In genomic region chr19:20078696-20079095, GRCh38 we compare ENCODE assay signal across 8 cellular contexts. TPM values are rescaled to one million over a fixed set of nuclear protein-coding genes. Genes with fewer than 3 reads are reported as not detected.
A peak's percentile ranks its signal among the peaks of the same experiment; 100 is the strongest.
DNase-seq lines count a peak whose midpoint lies in the region; ATAC-seq and TF ChIP-seq lines count a peak whose summit lies in the region.

No MANE protein-coding gene starts in this region.

- in situ Hi-C loops in KBM-7 (cut with MboI; ENCODE audit: low pct_unique_long_range_greater_than_20kb, low sequenced_read_pairs), result no loop called here

- ATAC-seq in GM18870 (IDR thresholded peaks at IDR 0.05; ENCODE audit: unreplicated experiment), result no peak
- no peak for ATAC-seq in HG02840 (IDR thresholded peaks at IDR 0.05; ENCODE audit: low FRiP score, unreplicated experiment)

- H3K4me3 ChIP-seq in AG04449 (ENCODE audit: low read depth, low read length) (peak overlapping the region; percentile 62), HFF-Myc (replicated peaks; ENCODE audit: low read depth, low read length) (peak overlapping the region; percentile 37), adrenal gland (peak overlapping the region in 3 of 4 donors; percentile 11 to 53 (median 49)), iPS DF 6.9 (ENCODE audit: low read length) (peak overlapping the region; percentile 83; the same call in 1 of the 2 replicates), skeletal muscle satellite cell (ENCODE audit: low read length) (peak overlapping the region; percentile 82)

- H3K9ac ChIP-seq in skeletal muscle satellite cell (ENCODE audit: low read depth, low read length), result peak overlapping the region; percentile 65

- no peaks in the 10 kb centered on the region for H3K9me3 ChIP-seq in adrenal gland (replicated peaks in 1 of 3)
- no peaks in the 10 kb centered on the region for H3K9me3 ChIP-seq in iPS DF 6.9 (ENCODE audit: control insufficient read depth, insufficient read depth, low read length)
- H3K9me3 ChIP-seq in skeletal muscle satellite cell (replicated peaks; ENCODE audit: low read length), result no peaks in the 10 kb centered on the region

- H3K36me3 ChIP-seq in adrenal gland (replicated peaks in 1 of 2), result no peaks in the 10 kb centered on the region
- H3K36me3 ChIP-seq in iPS DF 6.9 (ENCODE audit: control insufficient read depth, insufficient read depth, low read length), result no peaks in the 10 kb centered on the region
- H3K36me3 ChIP-seq in skeletal muscle satellite cell (ENCODE audit: insufficient read depth, low read length), result no peaks in the 10 kb centered on the region

- TF ChIP-seq CTCF in AG04449 (IDR thresholded peaks at IDR 0.05; ENCODE audit: insufficient read depth, low read length, missing control alignments) (no peak), HFF-Myc (IDR thresholded peaks at IDR 0.05; ENCODE audit: low read depth, low read length, missing control alignments) (no peak), adrenal gland (IDR thresholded peaks at IDR 0.05) (no peak)

- intact Hi-C loops in adrenal gland (cut with DNase I), result no loop called here

- H3K4me1 ChIP-seq in adrenal gland (replicated peaks in 1 of 2) (no peaks in the 10 kb centered on the region), iPS DF 6.9 (ENCODE audit: control insufficient read depth, insufficient read depth, low read length) (peaks cover 10% of the 10 kb centered on the region), skeletal muscle satellite cell (ENCODE audit: control insufficient read depth, insufficient read depth, low read length) (no peaks in the 10 kb centered on the region)

- POLR2A ChIA-PET in AG04449 (lab: Yijun Ruan, JAX), result interaction anchor here (0.6 kb wide), 1 partner anchor 40 kb away, joined by 3 read pairs; the partner anchor contains the start of gene ZNF682

- no peak for TF ChIP-seq POLR2A in adrenal gland (IDR thresholded peaks at IDR 0.05)

- 0 to 5% (median 3%) methylated on average over 10 to 19 of the region's 19 CpGs for WGBS in adrenal gland, 4 donors
- no CpG with 5 or more reads among the region's 19 CpGs for WGBS in iPS DF 6.9 (ENCODE audit: insufficient coverage, insufficient read length)

- H3K27ac ChIP-seq in adrenal gland (peak overlapping the region in 2 of 5 donors; percentile 4 to 69), iPS DF 6.9 (ENCODE audit: low read length) (no peak overlapping the region)

- no peaks in the 10 kb centered on the region for H3K27me3 ChIP-seq in adrenal gland
- H3K27me3 ChIP-seq in iPS DF 6.9 (ENCODE audit: control insufficient read depth, insufficient read depth, low read length), result no peaks in the 10 kb centered on the region
- no peaks in the 10 kb centered on the region for H3K27me3 ChIP-seq in skeletal muscle satellite cell (ENCODE audit: control insufficient read depth, insufficient read depth, low read length)

- H3K4me2 ChIP-seq in skeletal muscle satellite cell (ENCODE audit: low read length), result peak overlapping the region; percentile 83

- CTCF ChIA-PET in AG04449 (lab: Yijun Ruan, JAX), result no interaction called here

- no peak for DNase-seq in AG04449 (ENCODE audit: low read depth, low spot score)
- no peak for DNase-seq in HFF-Myc (ENCODE audit: extremely low read depth, low read depth)
- DNase-seq in adrenal gland, result peak in 6 of 7 donors; percentile 7 to 66 (median 24)
- DNase-seq in iPS DF 6.9 (ENCODE audit: low read depth, low spot score), result no peak
- DNase-seq in KBM-7, result no peak

RNA-seq across cellular contexts. Expression of gene ZNF90, which starts 0.9 kb away (rescaled TPM):
- total RNA-seq in adrenal gland, result 1 to 10 TPM in 4 of 8 donors, under 1 TPM in 4; 0.26 to 3.0 (median 1.0) TPM
- 1 to 10 TPM in 2 of 3 donors, under 1 TPM in 1; 0.81 to 3.1 (median 1.8) TPM for polyA plus RNA-seq in adrenal gland
- total RNA-seq in skeletal muscle satellite cell (2012; rRNA removed), result 0.22 and 1.8 TPM in 2 replicates

RNA-seq across cellular contexts. Expression of gene ZNF682, which starts 39.4 kb away (rescaled TPM):
- total RNA-seq in adrenal gland, result 1 to 10 TPM in 6 of 8 donors, under 1 TPM in 2; 0.14 to 4.8 (median 3.2) TPM
- polyA plus RNA-seq in adrenal gland, result 10 to 100 TPM in 2 of 3 donors, 1 to 10 TPM in 1; 4.6 to 36.0 (median 11.8) TPM
- 1.3 and 3.9 TPM in 2 replicates for total RNA-seq in skeletal muscle satellite cell (2012; rRNA removed)

Comparison
In these comparisons a context has a peak if more than half of its experiments do, and no peak if none do; other contexts are left out.
1. DNase-seq: peak in adrenal gland (6 of 7); none in AG04449 (single experiment), HFF-Myc (single experiment), iPS DF 6.9 (single experiment) and KBM-7 (single experiment).
2. Peak in every context shown above with its lines, with median percentiles within 50 percentile points of each other: H3K4me3 ChIP-seq.